8 cellular contexts compared by ENCODE assay signal in the genomic region with DNA sequence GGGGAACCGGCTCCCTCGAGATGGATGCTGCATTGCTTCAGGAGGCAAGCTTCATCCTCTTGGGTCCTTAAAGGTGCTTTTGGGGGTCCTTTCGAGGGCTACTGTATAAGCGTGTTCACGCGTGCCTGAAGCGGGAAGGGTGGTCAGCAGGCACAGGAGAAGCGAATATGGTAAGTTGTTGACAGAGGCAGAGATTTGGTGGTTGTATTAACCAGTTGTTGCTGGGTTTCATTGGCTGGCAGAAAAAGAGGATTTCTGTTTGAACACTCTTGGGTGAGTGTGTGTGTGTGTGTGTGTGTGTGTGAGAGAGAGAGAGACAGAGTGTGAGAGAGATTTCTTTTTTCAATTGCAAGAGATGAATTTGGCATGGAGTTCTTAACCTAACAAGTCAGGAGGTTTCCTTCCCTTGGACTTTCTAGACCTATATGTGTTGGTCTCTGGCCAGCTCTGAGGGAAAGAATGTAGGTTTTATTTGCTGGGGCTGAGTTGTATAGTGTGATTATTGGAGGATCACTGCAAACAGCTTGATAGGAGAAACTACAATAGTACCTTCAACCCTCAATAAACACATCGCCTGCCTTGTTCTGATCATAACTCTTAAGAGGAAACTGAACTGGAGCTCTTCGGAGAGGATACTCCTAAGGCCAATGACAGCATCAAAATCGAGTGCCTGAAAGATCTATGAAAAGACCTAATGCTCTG. TPM values are rescaled to one million over a fixed set of nuclear protein-coding genes. Genes with fewer than 3 reads are reported as not detected.
A peak's percentile ranks its signal among the peaks of the same experiment; 100 is the strongest.
DNase-seq lines count a peak whose midpoint lies in the region; ATAC-seq, FAIRE-seq and TF ChIP-seq lines count a peak whose summit lies in the region.

No MANE protein-coding gene starts in this region.

- peaks cover 6% of the 10 kb centered on the region for H3K27me3 ChIP-seq in NT2/D1 (ENCODE audit: insufficient read depth, insufficient read length)
- no peaks in the 10 kb centered on the region for H3K27me3 ChIP-seq in mucosa of rectum (ENCODE audit: control insufficient read depth in 2 of 2, insufficient read depth in 2 of 2, low read length in 2 of 2)

- peaks cover 56% of the 10 kb centered on the region for H3K4me1 Mint-ChIP-seq in chondrocyte (ENCODE audit: low read depth)

- peak overlapping the region; percentile 86 for H3K4me2 ChIP-seq in A549

- H3K27me3 Mint-ChIP-seq in chondrocyte (ENCODE audit: low read depth), result no peaks in the 10 kb centered on the region

- no peak for TF ChIP-seq POLR2A in A549 (IDR thresholded peaks at IDR 0.05; ENCODE audit: low read length)
- no peak for TF ChIP-seq POLR2A in GM12892 (IDR thresholded peaks at IDR 0.05; ENCODE audit: low read depth, low read length)

- CTCF ChIA-PET in A549 (lab: Yijun Ruan, JAX), result interaction anchor here (0.5 to 7.6 kb wide), 15 partner anchors 8 to 329 kb away, joined by 3 to 85 read pairs (median 4); a partner anchor contains a TSS

- no peak for TF ChIP-seq EP300 in A549 (IDR thresholded peaks at IDR 0.05)

- peak overlapping the region; percentile 89 for H3K4me3 Mint-ChIP-seq in chondrocyte (ENCODE audit: unreplicated experiment)

- TF ChIP-seq CTCF in A549 (IDR thresholded peaks at IDR 0.05) (no peak), chondrocyte (IDR thresholded peaks at IDR 0.05) (no peak)

- no peak for TF ChIP-seq RAD21 in A549 (conservative IDR thresholded peaks at IDR 0.05 in 1 of 2, IDR thresholded peaks at IDR 0.05 in 1 of 2)

- DNase-seq in A549 (ENCODE audit: low read depth in 1 of 2, low spot score in 1 of 2) (no peak), GM12892 (ENCODE audit: insufficient read length) (no peak), NT2/D1 (ENCODE audit: low read depth, low spot score) (no peak), chondrocyte (ENCODE audit: low spot score) (no peak), RCC 7860 (ENCODE audit: low spot score) (no peak), sciatic nerve (ENCODE audit: low spot score) (no peak)

- intact Hi-C loops in sciatic nerve (cut with DNase I), result no loop called here

- H3K36me3 Mint-ChIP-seq in chondrocyte (ENCODE audit: low read depth), result no peaks in the 10 kb centered on the region

- peak in 1 of 2 experiments; percentile 3; a peak in 3 of 6 replicates for ATAC-seq in A549
- ATAC-seq in HG03378 (IDR thresholded peaks at IDR 0.05; ENCODE audit: unreplicated experiment), result no peak
- no peak for ATAC-seq in sciatic nerve

- H3K27ac Mint-ChIP-seq in chondrocyte (ENCODE audit: unreplicated experiment), result peak overlapping the region; percentile 57

- H3K4me1 ChIP-seq in A549 (peaks cover 65% of the 10 kb centered on the region), NT2/D1 (ENCODE audit: insufficient read depth, insufficient read length) (no peaks in the 10 kb centered on the region), mucosa of rectum (ENCODE audit: control insufficient read depth in 2 of 2, insufficient read depth in 2 of 2, low read length in 2 of 2) (peaks cover 16 to 29% of the 10 kb centered on the region in 2 donors)

- 6% methylated on average over 9 of the region's 11 CpGs for WGBS in A549 (ENCODE audit: missing lambda C conversion rate)

- peak overlapping the region; percentile 69 for H3K9ac ChIP-seq in NT2/D1 (ENCODE audit: insufficient read length, low read depth)
- peak overlapping the region; percentile 86 to 90 for H3K9ac ChIP-seq in mucosa of rectum (ENCODE audit: low read depth in 1 of 2, low read length in 2 of 2)

- peak overlapping the region; percentile 80 for H3K4me3 ChIP-seq in A549
- peak overlapping the region; percentile 78 for H3K4me3 ChIP-seq in NT2/D1 (ENCODE audit: insufficient read length, low read depth)
- peak overlapping the region; percentile 90 to 92 for H3K4me3 ChIP-seq in mucosa of rectum (ENCODE audit: low read length in 2 of 2)

- peak overlapping the region; percentile 96 to 99 for H3K27ac ChIP-seq in A549
- peak overlapping the region; percentile 88 to 91 for H3K27ac ChIP-seq in mucosa of rectum (ENCODE audit: low read depth in 2 of 2, low read length in 2 of 2)

- FAIRE-seq in A549 (lab: Jason Lieb, UNC), result no peak
- peak; percentile 78 for FAIRE-seq in GM12892 (lab: Jason Lieb, UNC)
- no peak for FAIRE-seq in RCC 7860 (lab: Jason Lieb, UNC)

- H3K36me3 ChIP-seq in NT2/D1 (ENCODE audit: insufficient read depth, insufficient read length, low read length) (no peaks in the 10 kb centered on the region), mucosa of rectum (ENCODE audit: control insufficient read depth in 2 of 2, insufficient read depth in 2 of 2, low read length in 2 of 2) (no peaks in the 10 kb centered on the region)

- no peaks in the 10 kb centered on the region for H3K9me3 Mint-ChIP-seq in chondrocyte (ENCODE audit: low read depth)

- H3K9me3 ChIP-seq in A549 (no peaks in the 10 kb centered on the region), NT2/D1 (ENCODE audit: insufficient read depth, low read length) (no peaks in the 10 kb centered on the region), mucosa of rectum (ENCODE audit: control insufficient read depth in 2 of 2, low read length in 2 of 2) (no peaks in the 10 kb centered on the region)

- POLR2A ChIA-PET in A549 (lab: Yijun Ruan, JAX), result interaction anchor here (0.5 to 2.3 kb wide), 5 partner anchors 17 to 329 kb away, joined by 3 to 11 read pairs (median 5); a partner anchor contains a TSS

TF ChIP-seq in A549, 52 proteins besides CTCF, POLR2A, EP300 and RAD21:
- TF ChIP-seq ZNF302 (CRISPR knock-in tag; IDR thresholded peaks at IDR 0.05), result no peak
- TF ChIP-seq SMC3 (IDR thresholded peaks at IDR 0.05), result no peak
- TF ChIP-seq KDM5A (IDR thresholded peaks at IDR 0.05), result no peak
- TF ChIP-seq ZSCAN20 (CRISPR knock-in tag; IDR thresholded peaks at IDR 0.05), result no peak
- TF ChIP-seq HEYL (CRISPR knock-in tag; IDR thresholded peaks at IDR 0.05), result no peak
- no peak for TF ChIP-seq HOXB13 (CRISPR knock-in tag; IDR thresholded peaks at IDR 0.05; ENCODE audit: low read depth)
- no peak for TF ChIP-seq FOSB (CRISPR knock-in tag; IDR thresholded peaks at IDR 0.05)
- TF ChIP-seq CHD2 (IDR thresholded peaks at IDR 0.05; ENCODE audit: low read length, partially characterized antibody), result no peak
- no peak for TF ChIP-seq FOXS1 (CRISPR knock-in tag; IDR thresholded peaks at IDR 0.05)
- TF ChIP-seq EHF (CRISPR knock-in tag; IDR thresholded peaks at IDR 0.05), result no peak
- no peak for TF ChIP-seq ESRRA (IDR thresholded peaks at IDR 0.05; ENCODE audit: borderline replicate concordance, low read length)
- TF ChIP-seq, protein P1, sequence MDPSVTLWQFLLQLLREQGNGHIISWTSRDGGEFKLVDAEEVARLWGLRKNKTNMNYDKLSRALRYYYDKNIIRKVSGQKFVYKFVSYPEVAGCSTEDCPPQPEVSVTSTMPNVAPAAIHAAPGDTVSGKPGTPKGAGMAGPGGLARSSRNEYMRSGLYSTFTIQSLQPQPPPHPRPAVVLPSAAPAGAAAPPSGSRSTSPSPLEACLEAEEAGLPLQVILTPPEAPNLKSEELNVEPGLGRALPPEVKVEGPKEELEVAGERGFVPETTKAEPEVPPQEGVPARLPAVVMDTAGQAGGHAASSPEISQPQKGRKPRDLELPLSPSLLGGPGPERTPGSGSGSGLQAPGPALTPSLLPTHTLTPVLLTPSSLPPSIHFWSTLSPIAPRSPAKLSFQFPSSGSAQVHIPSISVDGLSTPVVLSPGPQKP (IDR thresholded peaks at IDR 0.05; ENCODE audit: low read depth, low read length), result no peak
- TF ChIP-seq, protein P2, sequence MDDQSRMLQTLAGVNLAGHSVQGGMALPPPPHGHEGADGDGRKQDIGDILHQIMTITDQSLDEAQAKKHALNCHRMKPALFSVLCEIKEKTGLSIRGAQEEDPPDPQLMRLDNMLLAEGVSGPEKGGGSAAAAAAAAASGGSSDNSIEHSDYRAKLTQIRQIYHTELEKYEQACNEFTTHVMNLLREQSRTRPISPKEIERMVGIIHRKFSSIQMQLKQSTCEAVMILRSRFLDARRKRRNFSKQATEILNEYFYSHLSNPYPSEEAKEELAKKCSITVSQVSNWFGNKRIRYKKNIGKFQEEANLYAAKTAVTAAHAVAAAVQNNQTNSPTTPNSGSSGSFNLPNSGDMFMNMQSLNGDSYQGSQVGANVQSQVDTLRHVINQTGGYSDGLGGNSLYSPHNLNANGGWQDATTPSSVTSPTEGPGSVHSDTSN (IDR thresholded peaks at IDR 0.05), result no peak
- no peak for TF ChIP-seq NR3C1 (IDR thresholded peaks at IDR 0.05)
- TF ChIP-seq, protein P3, sequence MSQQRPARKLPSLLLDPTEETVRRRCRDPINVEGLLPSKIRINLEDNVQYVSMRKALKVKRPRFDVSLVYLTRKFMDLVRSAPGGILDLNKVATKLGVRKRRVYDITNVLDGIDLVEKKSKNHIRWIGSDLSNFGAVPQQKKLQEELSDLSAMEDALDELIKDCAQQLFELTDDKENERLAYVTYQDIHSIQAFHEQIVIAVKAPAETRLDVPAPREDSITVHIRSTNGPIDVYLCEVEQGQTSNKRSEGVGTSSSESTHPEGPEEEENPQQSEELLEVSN (IDR thresholded peaks at IDR 0.05; ENCODE audit: borderline replicate concordance, low read depth), result no peak
- TF ChIP-seq MAFK (IDR thresholded peaks at IDR 0.05; ENCODE audit: partially characterized antibody), result no peak
- TF ChIP-seq POLR2AphosphoS2 (conservative IDR thresholded peaks at IDR 0.05; ENCODE audit: low read length), result no peak
- no peak for TF ChIP-seq CHD4 (IDR thresholded peaks at IDR 0.05; ENCODE audit: borderline replicate concordance)
- no peak for TF ChIP-seq FOSL2 (IDR thresholded peaks at IDR 0.05)
- TF ChIP-seq FOSL2 (CRISPR knock-in tag; IDR thresholded peaks at IDR 0.05), result no peak
- TF ChIP-seq, protein P4, sequence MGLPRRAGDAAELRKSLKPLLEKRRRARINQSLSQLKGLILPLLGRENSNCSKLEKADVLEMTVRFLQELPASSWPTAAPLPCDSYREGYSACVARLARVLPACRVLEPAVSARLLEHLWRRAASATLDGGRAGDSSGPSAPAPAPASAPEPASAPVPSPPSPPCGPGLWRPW (IDR thresholded peaks at IDR 0.05), result no peak

RNA-seq across cellular contexts. Expression of a gene that starts 1.1 kb away (rescaled TPM):
- polyA plus RNA-seq in A549 (2011; rRNA removed) (221 and 226 TPM in 2 replicates), A549 (2017; fragmentation: RNase III; extraction: RNeasy Plus Mini Kit Qiagen cat#74134 plus additional on column Dnase treatment) (40.3 to 44.0 TPM (median 42.2 TPM) in 3 replicates)
- polyA plus RNA-seq in A549 (2012; cell fraction: cytosol; rRNA removed), result 42.6 and 47.1 TPM in 2 replicates
- 40.7 and 48.6 TPM in 2 replicates for polyA plus RNA-seq in A549 (2012; cell fraction: nucleus; rRNA removed)
- polyA minus RNA-seq in A549 (2011; rRNA and poly(A)+ RNA removed), result 131 and 156 TPM in 2 replicates
- 10.5 TPM for polyA plus RNA-seq in GM12892 (2012; ENCODE audit: missing spikeins)
- total RNA-seq in chondrocyte (34.1 to 51.8 TPM (median 43.4 TPM) in 3 replicates), sciatic nerve (25.5 TPM)
